ENCODE assay signal across 9 cellular contexts in genomic region chr2:101012054-101012705, GRCh38. TPM values are rescaled to one million over a fixed set of nuclear protein-coding genes. Genes with fewer than 3 reads are reported as not detected.
DNase-seq lines count a peak whose midpoint lies in the region; ATAC-seq and TF ChIP-seq lines count a peak whose summit lies in the region.
"Had no signal": no experiment of that assay in that cellular context is flagged by ENCODE, and none has a peak within 500 bp of the region (broad histone marks: within the 10 kb centered on the region; RNA-seq: fewer than 3 reads in every experiment).

No MANE protein-coding gene starts in this region.

- H3K4me1 ChIP-seq in cardiac muscle cell (ENCODE audit: low read depth) (no peaks in the 10 kb centered on the region), right atrium auricular region (no peaks in the 10 kb centered on the region), IMR-90 (ENCODE audit: control insufficient read depth, insufficient read depth, low read length) (0 out of 2 replicates have a peak, but pooled peaks cover 2% of the 10 kb centered on the region)

- POLR2A ChIA-PET in IMR-90 (lab: Charles Lee; ENCODE audit: unreplicated experiment) = interaction anchor here (0.6 to 1.6 kb wide), 2 partner anchors 10 to 150 kb away, joined by 4 read pairs; partner anchors contain the start of gene RPL31

- H3K23ac ChIP-seq in IMR-90 (ENCODE audit: low read depth, low read length) = no peak overlapping the region

- H3K79me1 ChIP-seq in IMR-90 (ENCODE audit: low read depth in 1 of 2, low read length in 2 of 2) = peaks cover 23 to 58% of the 10 kb centered on the region in 2 experiments

- dilution Hi-C loops in IMR-90 (cut with HindIII; ENCODE audit: low sequenced_read_pairs, unreplicated experiment) = no loop called here

- H4K5ac ChIP-seq in IMR-90 (ENCODE audit: low read depth, low read length) = no peak overlapping the region

- in situ Hi-C loops in IMR-90 (cut with MboI; ENCODE audit: low sequenced_read_pairs) = loop anchor here (5.0 kb wide), 1 partner anchor 195 kb away; no protein-coding TSS in a partner anchor

- peak overlapping the region; percentile 32 for H3K27ac Mint-ChIP-seq in type B pancreatic cell

- no peak overlapping the region for H3K9ac ChIP-seq in IMR-90 (ENCODE audit: low read depth, low read length)

- H2BK20ac ChIP-seq in IMR-90 (ENCODE audit: low read depth, low read length) = no peak overlapping the region

- no peaks in the 10 kb centered on the region for H3K27me3 Mint-ChIP-seq in type B pancreatic cell

- H3K36me3 ChIP-seq in cardiac muscle cell (peaks cover 27% of the 10 kb centered on the region), right atrium auricular region (peaks cover 50% of the 10 kb centered on the region), IMR-90 (ENCODE audit: control insufficient read depth, insufficient read depth, low read length) (peaks cover 30% of the 10 kb centered on the region)

- peak overlapping the region; percentile 42 for H3K27ac ChIP-seq in cardiac muscle cell
- no peak overlapping the region for H3K27ac ChIP-seq in right atrium auricular region
- H3K27ac ChIP-seq in IMR-90 (ENCODE audit: insufficient read depth, low read length) = no peak overlapping the region
- H3K27ac ChIP-seq: heart right ventricle had no signal

- H2BK5ac ChIP-seq in IMR-90 (ENCODE audit: low read depth, low read length, poor library complexity, severe bottlenecking) = no peak overlapping the region

- peaks cover 42% of the 10 kb centered on the region for H4K20me1 ChIP-seq in IMR-90 (ENCODE audit: insufficient read depth, low read length)

- BruUV-seq in IMR-90 (replicated peaks; lab: Mats Ljungman, UMichigan) = no TSS peak

- H2AFZ ChIP-seq in IMR-90 (replicated peaks; ENCODE audit: low read length, poor library complexity) = no peak overlapping the region

- no peak overlapping the region for H2AK5ac ChIP-seq in IMR-90 (ENCODE audit: low read depth, low read length)

- 0 out of 2 replicates have a peak, but pooled peaks cover 4% of the 10 kb centered on the region for H3K9me1 ChIP-seq in IMR-90 (ENCODE audit: insufficient read depth, low read length)

- WGBS in IMR-90 (ENCODE audit: extremely low coverage in 2 of 2, insufficient read length in 1 of 2), 2 experiments = no CpG with 5 or more reads among the region's 8 CpGs

- no peak overlapping the region for H2AK9ac ChIP-seq in IMR-90 (replicated peaks; ENCODE audit: low read depth, low read length, poor library complexity)

- ATAC-seq in HG02623 (IDR thresholded peaks at IDR 0.05; ENCODE audit: unreplicated experiment) (peak; percentile 93), IMR-90 (ENCODE audit: low read depth) (no peak)
- ATAC-seq: heart right ventricle had no signal

- DNase-seq in cardiac muscle cell (ENCODE audit: low read depth in 1 of 2, low spot score in 1 of 2) = no peak
- DNase-seq in right atrium auricular region (ENCODE audit: low spot score) = no peak
- DNase-seq in IMR-90 = peak; percentile 11
- no peak for DNase-seq in type B pancreatic cell (ENCODE audit: extremely low spot score, unreplicated experiment)
- DNase-seq in GM10266 (ENCODE audit: extremely low spot score) = no peak
- DNase-seq in NOMO-1 treated with DMSO at 0.1 percent for 48 hours (lab: John Stamatoyannopoulos, UW; ENCODE audit: unreplicated experiment) = no peak
- no peak for DNase-seq in stimulated activated CD4-positive, alpha-beta T cell treated with anti-CD3 and anti-CD28 coated beads, Interleukin-4, amount 100 ng/mL, for 4 hours

- H3K9me3 Mint-ChIP-seq in type B pancreatic cell = no peaks in the 10 kb centered on the region

- no peak overlapping the region for H3K56ac ChIP-seq in IMR-90 (ENCODE audit: extremely low read depth, insufficient read depth, low read length)

- H3K4me3 ChIP-seq in cardiac muscle cell (no peak overlapping the region), right atrium auricular region (no peak overlapping the region), IMR-90 (ENCODE audit: insufficient read depth, low read depth, low read length) (no peak overlapping the region)
- H3K4me3 ChIP-seq: heart right ventricle had no signal

- H3K9me3 ChIP-seq in cardiac muscle cell (ENCODE audit: low read depth) (no peaks in the 10 kb centered on the region), right atrium auricular region (no peaks in the 10 kb centered on the region), IMR-90 (ENCODE audit: control insufficient read depth, insufficient read depth, low read length) (no peaks in the 10 kb centered on the region)
- H3K9me3 ChIP-seq: heart right ventricle had no signal

- TF ChIP-seq POLR2A in IMR-90 (IDR thresholded peaks at IDR 0.05; ENCODE audit: low read depth, low read length) = no peak

- no peak overlapping the region for H3K14ac ChIP-seq in IMR-90 (replicated peaks; ENCODE audit: low read depth, low read length)

- H4K8ac ChIP-seq in IMR-90 (ENCODE audit: low read depth in 2 of 2, low read length in 2 of 2) = no peak overlapping the region

- intact Hi-C loops in IMR-90 (cut with micrococcal nuclease) = loop anchor here (1.0 to 5.0 kb wide), 3 partner anchors 141 to 240 kb away; partner anchors contain the start of gene CNOT11

- no peak overlapping the region for H2BK15ac ChIP-seq in IMR-90 (ENCODE audit: low read depth, low read length)

- H3K4me2 ChIP-seq in IMR-90 (ENCODE audit: low read depth, low read length) = no peak overlapping the region

- H4K91ac ChIP-seq in IMR-90 (ENCODE audit: insufficient read depth, low read depth, low read length) = no peak overlapping the region

- H3K36me3 Mint-ChIP-seq in type B pancreatic cell = peaks cover 34% of the 10 kb centered on the region

- H3K27me3 ChIP-seq in cardiac muscle cell = no peaks in the 10 kb centered on the region
- H3K27me3 ChIP-seq in right atrium auricular region = no peaks in the 10 kb centered on the region
- no peaks in the 10 kb centered on the region for H3K27me3 ChIP-seq in IMR-90 (ENCODE audit: control insufficient read depth, insufficient read depth, low read length)
- H3K27me3 ChIP-seq: heart right ventricle had no signal

- H3K18ac ChIP-seq in IMR-90 (ENCODE audit: low read depth, low read length) = no peak overlapping the region

- H2BK120ac ChIP-seq in IMR-90 (ENCODE audit: low read depth, low read length) = no peak overlapping the region

- CTCF ChIA-PET in IMR-90 (lab: Yijun Ruan, JAX) = interaction anchor here (0.6 to 2.2 kb wide), 13 partner anchors 15 to 1250 kb away, joined by 3 to 19 read pairs (median 4); no protein-coding TSS in a partner anchor

- no peak overlapping the region for H3K4me3 Mint-ChIP-seq in type B pancreatic cell

- peaks cover 9% of the 10 kb centered on the region for H3K4me1 Mint-ChIP-seq in type B pancreatic cell (ENCODE audit: unreplicated experiment)

- no peak overlapping the region for H3K4ac ChIP-seq in IMR-90 (ENCODE audit: low read depth, low read length)

- no peak for TF ChIP-seq RAD21 in IMR-90 (IDR thresholded peaks at IDR 0.05; ENCODE audit: low read length)

- TF ChIP-seq CTCF in cardiac muscle cell (IDR thresholded peaks at IDR 0.05; ENCODE audit: low read depth, low read length) (no peak), right atrium auricular region (IDR thresholded peaks at IDR 0.05) (no peak), IMR-90 (conservative IDR thresholded peaks at IDR 0.05; ENCODE audit: low read depth, low read length) (no peak), type B pancreatic cell (conservative IDR thresholded peaks at IDR 0.05) (no peak), GM10266 (IDR thresholded peaks at IDR 0.05; ENCODE audit: control insufficient read depth, insufficient read depth, low read depth, missing control alignments) (no peak)

TF ChIP-seq in IMR-90, 13 proteins besides CTCF, POLR2A, EP300 and RAD21:
- no peak for TF ChIP-seq FOS (IDR thresholded peaks at IDR 0.05; ENCODE audit: low read depth, low read length)
- TF ChIP-seq CEBPB (IDR thresholded peaks at IDR 0.05; ENCODE audit: low read depth, low read length) = peak; percentile 69
- no peak for TF ChIP-seq MXI1 (IDR thresholded peaks at IDR 0.05; ENCODE audit: borderline replicate concordance, low read depth, low read length)
- TF ChIP-seq CHD1 (IDR thresholded peaks at IDR 0.05; ENCODE audit: low read depth, low read length) = no peak
- TF ChIP-seq MAFK (IDR thresholded peaks at IDR 0.05; ENCODE audit: low read depth, low read length) = peak; percentile 76
- no peak for TF ChIP-seq ELK1 (IDR thresholded peaks at IDR 0.05; ENCODE audit: borderline replicate concordance, low read depth, low read length)
- no peak for TF ChIP-seq NFE2L2 (IDR thresholded peaks at IDR 0.05; ENCODE audit: low read depth, low read length)

RNA-seq across cellular contexts. Expression of gene RPL31, which starts 10.1 kb away (rescaled TPM):
- total RNA-seq in cardiac muscle cell = 458 and 1,156 TPM in 2 replicates
- polyA plus RNA-seq in cardiac muscle cell = 1,385 and 1,508 TPM in 2 replicates
- 100 to 1,000 TPM; 437 to 813 TPM for total RNA-seq in right atrium auricular region
- 358 and 938 TPM in 2 replicates for total RNA-seq in IMR-90 (2012; rRNA removed)
- polyA plus RNA-seq in IMR-90 (2012; rRNA removed) = 2,908 and 2,963 TPM in 2 replicates
- 1,196 and 1,893 TPM in 2 replicates for polyA plus RNA-seq in IMR-90 (2012; cell fraction: cytosol; rRNA removed)
- 150 and 1,238 TPM in 2 replicates for polyA plus RNA-seq in IMR-90 (2012; cell fraction: nucleus; rRNA removed; ENCODE audit: low replicate concordance)
- 1,718 and 2,012 TPM in 2 replicates for total RNA-seq in type B pancreatic cell (ENCODE audit: low replicate concordance)
